ENCODE assay signal across 8 cellular contexts in the genomic region with DNA sequence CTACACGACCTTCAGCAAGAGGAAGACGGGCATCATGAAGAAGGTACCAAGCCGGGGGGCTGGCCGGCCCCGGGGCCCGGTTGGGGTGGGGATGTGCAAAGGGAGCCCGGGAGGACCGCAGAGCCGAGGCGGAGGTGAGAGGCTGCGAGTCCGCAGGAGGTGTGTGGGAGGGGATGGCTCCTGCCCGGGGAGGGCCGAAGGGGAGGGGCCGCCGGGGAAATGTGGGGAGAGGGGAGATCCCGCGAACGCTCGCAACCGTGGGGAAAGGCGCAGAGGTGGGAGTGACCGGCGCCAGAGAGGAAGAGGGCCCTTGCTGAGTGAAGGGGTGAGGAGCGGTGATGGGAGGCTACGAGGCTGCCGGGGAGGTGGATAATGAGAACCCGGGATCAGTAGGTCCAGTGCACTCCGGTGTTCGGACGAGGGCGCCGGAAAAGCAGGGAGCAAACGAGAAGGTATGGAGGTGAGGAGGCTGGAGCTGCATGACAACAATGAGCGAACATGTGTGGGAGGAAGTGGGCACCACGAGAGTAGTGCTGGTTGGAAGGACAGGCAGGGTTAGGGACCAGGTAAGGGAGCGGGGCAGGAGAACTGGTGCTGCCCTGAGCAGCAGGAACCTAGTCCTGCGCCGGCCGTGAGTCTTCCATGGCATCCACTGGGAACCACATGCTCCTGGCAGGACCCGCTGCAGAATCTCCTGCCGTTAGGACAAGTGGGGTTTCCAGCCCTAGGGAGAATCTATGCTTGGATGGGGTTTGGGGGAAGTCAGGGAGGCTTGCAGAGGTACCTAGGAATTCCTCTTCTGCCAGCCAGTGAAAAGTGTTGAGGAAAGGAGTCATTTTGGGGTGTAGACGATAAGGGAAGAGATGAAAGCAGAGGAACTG. TPM values are rescaled to one million over a fixed set of nuclear protein-coding genes. Genes with fewer than 3 reads are reported as not detected.
DNase-seq lines count a peak whose midpoint lies in the region; ATAC-seq and TF ChIP-seq lines count a peak whose summit lies in the region.

No MANE protein-coding gene starts in this region.

- no peaks in the 10 kb centered on the region for H3K9me3 Mint-ChIP-seq in T-cell

- ATAC-seq in T-cell (replicated peaks in 1 of 4): no peak
- no peak for ATAC-seq in gastrocnemius medialis
- ATAC-seq in GM18498 (IDR thresholded peaks at IDR 0.05; ENCODE audit: unreplicated experiment): no peak

- CTCF ChIA-PET in T-cell (lab: Charles Lee): interaction anchor here in 1 of 2 donors (0.5 kb wide), 1 partner anchor 211 kb away, joined by 4 read pairs; no protein-coding TSS in a partner anchor

- peak overlapping the region; percentile 91 to 95 for H3K27ac Mint-ChIP-seq in T-cell

- H3K36me3 ChIP-seq in iPS-20b (ENCODE audit: insufficient read depth, low read depth, low read length): peaks cover 33% of the 10 kb centered on the region
- peaks cover 0 to 18% of the 10 kb centered on the region in 2 donors for H3K36me3 ChIP-seq in gastrocnemius medialis

- intact Hi-C loops in gastrocnemius medialis (cut with DNase I; ENCODE audit: low total_unique reads): loop anchor here (2.0 to 10.0 kb wide), 7 partner anchors 195 to 1438 kb away; partner anchors contain the start of genes ABCC10, BICRAL, HSP90AB1 and POLH

- peak overlapping the region; percentile 88 to 93 (median 92) for H3K4me3 Mint-ChIP-seq in T-cell

- no peaks in the 10 kb centered on the region for H3K27me3 Mint-ChIP-seq in T-cell

- peak overlapping the region; percentile 92 for H3K4me3 ChIP-seq in HL-60 (replicated peaks; ENCODE audit: insufficient read depth, low read length)
- H3K4me3 ChIP-seq in astrocyte of the spinal cord (ENCODE audit: low read depth, low read length): peak overlapping the region; percentile 91
- peak overlapping the region; percentile 98 for H3K4me3 ChIP-seq in iPS-20b (ENCODE audit: low read length)
- peak overlapping the region; percentile 86 to 96 (median 92) for H3K4me3 ChIP-seq in gastrocnemius medialis

- peaks cover 12% of the 10 kb centered on the region for H3K36me3 Mint-ChIP-seq in T-cell

- in situ Hi-C loops in astrocyte of the spinal cord (cut with HindIII; ENCODE audit: low sequenced_read_pairs): no loop called here
- in situ Hi-C loops in gastrocnemius medialis (cut with MboI; ENCODE audit: low sequenced_read_pairs in 4 of 4): no loop called here

- H3K27ac ChIP-seq in C4-2B (peak overlapping the region; percentile 90), HL-60 (replicated peaks) (peak overlapping the region; percentile 74), iPS-20b (ENCODE audit: low read length) (peak overlapping the region; percentile 58), gastrocnemius medialis (peak overlapping the region; percentile 89 to 98 (median 92))

- H3K27me3 ChIP-seq in HL-60 (ENCODE audit: insufficient read depth, poor library complexity, severe bottlenecking) (no peaks in the 10 kb centered on the region), iPS-20b (ENCODE audit: insufficient read depth, low read length) (peaks cover 10% of the 10 kb centered on the region; the same call in 1 of the 2 replicates), gastrocnemius medialis (no peaks in the 10 kb centered on the region)

- H3K4me1 ChIP-seq in iPS-20b (ENCODE audit: insufficient read depth, low read length): peaks cover 19% of the 10 kb centered on the region
- H3K4me1 ChIP-seq in gastrocnemius medialis: peaks cover 30 to 41% of the 10 kb centered on the region in 2 donors

- peaks cover 44 to 49% (median 45%) of the 10 kb centered on the region in 3 donors for H3K4me1 Mint-ChIP-seq in T-cell

- TF ChIP-seq POLR2A in gastrocnemius medialis (IDR thresholded peaks at IDR 0.05): peak in 1 of 2 donors; percentile 22

- TF ChIP-seq CTCF in C4-2B (conservative IDR thresholded peaks at IDR 0.05) (no peak), HL-60 (IDR thresholded peaks at IDR 0.05; ENCODE audit: insufficient read depth, low read length) (no peak), astrocyte of the spinal cord (IDR thresholded peaks at IDR 0.05; ENCODE audit: low read depth, low read length) (no peak), gastrocnemius medialis (IDR thresholded peaks at IDR 0.05 in 4 of 5, conservative IDR thresholded peaks at IDR 0.05 in 1 of 5) (no peak)

- H3K9me3 ChIP-seq in iPS-20b (ENCODE audit: insufficient read depth, low read depth, low read length): no peaks in the 10 kb centered on the region
- H3K9me3 ChIP-seq in gastrocnemius medialis: no peaks in the 10 kb centered on the region

- POLR2A ChIA-PET in T-cell (lab: Charles Lee): interaction anchor here in 1 of 2 donors (0.7 kb wide), 1 partner anchor 721 kb away, joined by 3 read pairs; no protein-coding TSS in a partner anchor

- peak; percentile 53 to 62 for DNase-seq in HL-60 (ENCODE audit: low read depth in 1 of 2, low spot score in 1 of 2)
- DNase-seq in T-cell: peak in 30 of 34 experiments; percentile 8 to 44 (median 24)
- peak; percentile 44 for DNase-seq in astrocyte of the spinal cord (ENCODE audit: low read depth, low spot score)
- DNase-seq in gastrocnemius medialis: peak; percentile 15 to 41
- DNase-seq in NCI-H446 treated with DMSO at 0.1 percent for 48 hours (lab: John Stamatoyannopoulos, UW): no peak

- peak overlapping the region; percentile 93 for H3K9ac ChIP-seq in iPS-20b (ENCODE audit: low read depth, low read length)

RNA-seq across cellular contexts. Expression of gene SRF, which starts 1.3 kb away (rescaled TPM):
- 10 to 100 TPM; 19.6 to 34.1 (median 33.7) TPM for total RNA-seq in T-cell
- total RNA-seq in gastrocnemius medialis: 10 to 100 TPM; 35.2 to 54.7 (median 44.9) TPM

RNA-seq across cellular contexts. Expression of gene CUL9, which starts 9.6 kb away (rescaled TPM):
- 100 to 1,000 TPM in 1 of 5 donors, 10 to 100 TPM in 4; 92.5 to 107 (median 96.5) TPM for total RNA-seq in T-cell
- total RNA-seq in gastrocnemius medialis: 10 to 100 TPM in 1 of 4 donors, 1 to 10 TPM in 3; 5.3 to 20.1 (median 7.1) TPM

RNA-seq across cellular contexts. Expression of gene DNPH1, which starts 56.9 kb away (rescaled TPM):
- total RNA-seq in T-cell: 10 to 100 TPM; 28.5 to 76.1 (median 57.5) TPM
- 10 to 100 TPM; 42.3 to 87.6 (median 69.2) TPM for total RNA-seq in gastrocnemius medialis

Comparison
In these comparisons a context has a peak if more than half of its experiments do, and no peak if none do; other contexts are left out.
1. RNA of gene CUL9, which starts 9.6 kb away (total RNA-seq): 92.5 to 107 TPM in T-cell; 5.3 to 20.1 TPM in gastrocnemius medialis; every median in the first group is over 4 times any median in the second.
2. Peak in every context shown above with its lines, with median percentiles within 50 percentile points of each other: H3K27ac ChIP-seq and H3K4me3 ChIP-seq.